ENCODE assay signal across 14 cellular contexts in the genomic region with DNA sequence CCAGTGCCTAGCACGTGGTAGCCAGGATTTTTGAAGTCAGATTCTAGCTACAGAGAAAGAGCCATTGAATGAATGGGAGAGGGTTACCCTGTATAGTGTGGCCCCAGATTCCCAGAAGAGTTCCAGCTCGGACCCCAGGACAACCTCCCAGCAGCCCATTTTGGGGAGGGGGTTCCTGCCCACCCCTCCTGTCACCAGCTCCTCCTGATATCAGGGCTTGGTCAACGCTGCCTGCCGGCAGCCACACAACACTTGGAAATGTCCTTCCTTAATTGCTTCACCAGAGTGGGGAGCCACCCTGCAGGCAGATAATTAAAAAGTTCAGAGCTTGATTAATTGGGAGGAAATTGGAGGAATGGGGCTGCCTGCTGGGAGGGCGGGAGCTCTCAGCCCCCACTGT.
"Had no signal": no experiment of that assay in that cellular context is flagged by ENCODE, and none has a peak within 500 bp of the region (broad histone marks: within the 10 kb centered on the region; RNA-seq: fewer than 3 reads in every experiment).

No MANE protein-coding gene starts in this region.

- H3K27me3 ChIP-seq: hepatocyte, pancreas, right lobe of liver had no signal

- H3K4me1 ChIP-seq: foreskin keratinocyte, pancreas, right lobe of liver had no signal

- DNase-seq: dermis blood vessel endothelial cell; effector CD4-positive, alpha-beta T cell; endodermal cell; erythroblast; foreskin keratinocyte; head of caudate nucleus; mammary epithelial cell; midbrain; occipital lobe; pancreas; right lobe of liver; stimulated activated CD4-positive, alpha-beta T cell treated with anti-CD3 and anti-CD28 coated beads, Interleukin-4, amount 100 ng/mL, for 1 hour; stimulated activated CD8-positive, alpha-beta memory T cell treated with anti-CD3 and anti-CD28 coated beads, Interleukin-4, amount 100 ng/mL, for 48 hours had no signal

- H3K4me3 ChIP-seq: hepatocyte, pancreas, right lobe of liver had no signal

- H3K27ac ChIP-seq: foreskin keratinocyte, hepatocyte, pancreas, right lobe of liver had no signal

- H3K9me3 ChIP-seq: pancreas, right lobe of liver had no signal

- H3K4me2 ChIP-seq: hepatocyte had no signal

- H3K36me3 ChIP-seq: pancreas, right lobe of liver had no signal
